8 cellular contexts compared by ENCODE assay signal in genomic region chr20:19205999-19206398, GRCh38. TPM values are rescaled to one million over a fixed set of nuclear protein-coding genes. Genes with fewer than 3 reads are reported as not detected.
DNase-seq lines count a peak whose midpoint lies in the region; ATAC-seq and TF ChIP-seq lines count a peak whose summit lies in the region.

No MANE protein-coding gene starts in this region.

- H3K9me3 ChIP-seq in OCI-LY7 (ENCODE audit: low read length) (no peaks in the 10 kb centered on the region), aorta (ENCODE audit: control insufficient read depth, low read length) (no peaks in the 10 kb centered on the region)

- peaks cover 11% of the 10 kb centered on the region for H3K9me3 Mint-ChIP-seq in progenitor cell of endocrine pancreas (ENCODE audit: low read depth)

- H3K4me3 ChIP-seq in OCI-LY7 (ENCODE audit: low read depth, low read length, poor library complexity, severe bottlenecking) (no peak overlapping the region), aorta (ENCODE audit: low read length in 2 of 2) (no peak overlapping the region)

- H3K4me3 Mint-ChIP-seq in progenitor cell of endocrine pancreas (ENCODE audit: low read depth) = no peak overlapping the region

- H4K20me1 ChIP-seq in OCI-LY7 (ENCODE audit: insufficient read depth, low read length) = no peaks in the 10 kb centered on the region

- no peaks in the 10 kb centered on the region for H3K79me2 ChIP-seq in OCI-LY7 (ENCODE audit: insufficient read depth, low read depth, low read length)

- no peaks in the 10 kb centered on the region for H3K9me2 ChIP-seq in OCI-LY7 (ENCODE audit: insufficient read depth, low read length)

- no peak overlapping the region for H2AFZ ChIP-seq in OCI-LY7 (ENCODE audit: low read length)

- POLR2A ChIA-PET in OCI-LY7 (lab: Charles Lee) = interaction anchor here (0.8 to 0.9 kb wide), 2 partner anchors 9 to 346 kb away, joined by 3 read pairs; no protein-coding TSS in a partner anchor

- H3K4me1 Mint-ChIP-seq in progenitor cell of endocrine pancreas (ENCODE audit: low read depth) = no peaks in the 10 kb centered on the region

- H3K36me3 Mint-ChIP-seq in progenitor cell of endocrine pancreas (ENCODE audit: insufficient read depth) = no peaks in the 10 kb centered on the region

- H3K4me2 ChIP-seq in OCI-LY7 (ENCODE audit: low read length) = no peak overlapping the region

- CTCF ChIA-PET in OCI-LY7 (lab: Charles Lee; ENCODE audit: unreplicated experiment) = no interaction called here

- no peak overlapping the region for H3K27ac Mint-ChIP-seq in progenitor cell of endocrine pancreas

- no peaks in the 10 kb centered on the region for H3K4me1 ChIP-seq in OCI-LY7 (ENCODE audit: insufficient read depth, low read length, poor library complexity, severe bottlenecking)
- no peaks in the 10 kb centered on the region for H3K4me1 ChIP-seq in aorta (ENCODE audit: control insufficient read depth in 1 of 2, insufficient read depth in 2 of 2, low read length in 2 of 2)

- 17 to 21% methylated on average over 8 of the region's 8 CpGs for WGBS in aorta, 2 donors

- TF ChIP-seq CTCF in OCI-LY7 (conservative IDR thresholded peaks at IDR 0.05; ENCODE audit: low read length) (peak; percentile 94), progenitor cell of endocrine pancreas (IDR thresholded peaks at IDR 0.05; ENCODE audit: unreplicated experiment) (peak; percentile 94)

- peaks cover 45% of the 10 kb centered on the region for H3K27me3 Mint-ChIP-seq in progenitor cell of endocrine pancreas

- H3K27ac ChIP-seq in OCI-LY7 (ENCODE audit: low read depth, low read length, poor library complexity, severe bottlenecking) = no peak overlapping the region
- H3K27ac ChIP-seq in aorta (ENCODE audit: low read depth in 1 of 2, low read length in 2 of 2) = no peak overlapping the region

- no TSS peak for BruUV-seq in OCI-LY7 (replicated peaks; lab: Mats Ljungman, UMichigan)

- peak; percentile 16 for DNase-seq in G401 (ENCODE audit: low spot score)
- DNase-seq in OCI-LY7 (ENCODE audit: low spot score) = peak; percentile 57
- DNase-seq in activated T-cell treated with anti-CD3 and anti-CD28 coated beads, Interleukin-2, amount 50 U/mL, for 48 hours = peak; percentile 77 to 78
- DNase-seq in head of caudate nucleus = peak; percentile 5 to 88 (median 70)
- peak; percentile 67 for DNase-seq in progenitor cell of endocrine pancreas (ENCODE audit: low spot score, unreplicated experiment)
- peak; percentile 70 to 95 for DNase-seq in aorta

- intact Hi-C loops in OCI-LY7 (cut with micrococcal nuclease; ENCODE audit: unreplicated experiment) (loop anchor here (1.0 to 10.0 kb wide), 2 partner anchors 379 to 456 kb away; no protein-coding TSS in a partner anchor), head of caudate nucleus (cut with DNase I) (no loop called here), aorta (cut with DNase I) (loop anchor here (2.0 to 5.0 kb wide), 3 partner anchors 377 to 569 kb away; no protein-coding TSS in a partner anchor)

- no peaks in the 10 kb centered on the region for H3K27me3 ChIP-seq in aorta (ENCODE audit: control insufficient read depth in 1 of 2, insufficient read depth in 2 of 2, low read length in 1 of 2)

- peak; percentile 73 for ATAC-seq in HG03354 (IDR thresholded peaks at IDR 0.05; ENCODE audit: poor library complexity, severe bottlenecking, unreplicated experiment)
- ATAC-seq in aorta (ENCODE audit: low FRiP score) = peak; percentile 84
- no peak for ATAC-seq in GM18519 (IDR thresholded peaks at IDR 0.05; ENCODE audit: low FRiP score, unreplicated experiment)

- in situ Hi-C loops in G401 (cut with HindIII; ENCODE audit: low sequenced_read_pairs) = no loop called here

- H3K36me3 ChIP-seq in OCI-LY7 (ENCODE audit: insufficient read depth, low read length) (no peaks in the 10 kb centered on the region), aorta (ENCODE audit: control insufficient read depth in 1 of 2, insufficient read depth in 2 of 2, low read length in 1 of 2) (no peaks in the 10 kb centered on the region)

RNA-seq across cellular contexts. Expression of gene SLC24A3, which starts 6.4 kb away (rescaled TPM):
- not detected in 2 replicates for total RNA-seq in G401 (2014; rRNA removed; shearing (Covaris generic))
- total RNA-seq in OCI-LY7 (2014; rRNA removed; shearing (Covaris generic)) = not detected in 2 replicates
- total RNA-seq in OCI-LY7 (2022) (not detected in 2 replicates), progenitor cell of endocrine pancreas (0.96 and 1.5 TPM in 2 replicates), aorta (10 to 100 TPM; 23.9 to 24.9 TPM)
- 10 to 100 TPM in 1 of 2 donors, 1 to 10 TPM in 1; 8.8 to 14.4 TPM for polyA plus RNA-seq in aorta

Comparison
In these comparisons a context has a peak if more than half of its experiments do, and no peak if none do; other contexts are left out.
1. DNase-seq: peak in every context shown above with its lines; median percentile 82 in aorta; 78 in activated T-cell treated with anti-CD3 and anti-CD28 coated beads, Interleukin-2, amount 50 U/mL, for 48 hours; 70 in head of caudate nucleus; 67 in progenitor cell of endocrine pancreas; 57 in OCI-LY7; 16 in G401.
2. RNA of gene SLC24A3, which starts 6.4 kb away (total RNA-seq): 23.9 to 24.9 TPM in aorta; 0.96 to 1.5 TPM in progenitor cell of endocrine pancreas, not detected in G401 and not detected in OCI-LY7; every median in the first group is over 10 times any median in the second.